In the genomic region with DNA sequence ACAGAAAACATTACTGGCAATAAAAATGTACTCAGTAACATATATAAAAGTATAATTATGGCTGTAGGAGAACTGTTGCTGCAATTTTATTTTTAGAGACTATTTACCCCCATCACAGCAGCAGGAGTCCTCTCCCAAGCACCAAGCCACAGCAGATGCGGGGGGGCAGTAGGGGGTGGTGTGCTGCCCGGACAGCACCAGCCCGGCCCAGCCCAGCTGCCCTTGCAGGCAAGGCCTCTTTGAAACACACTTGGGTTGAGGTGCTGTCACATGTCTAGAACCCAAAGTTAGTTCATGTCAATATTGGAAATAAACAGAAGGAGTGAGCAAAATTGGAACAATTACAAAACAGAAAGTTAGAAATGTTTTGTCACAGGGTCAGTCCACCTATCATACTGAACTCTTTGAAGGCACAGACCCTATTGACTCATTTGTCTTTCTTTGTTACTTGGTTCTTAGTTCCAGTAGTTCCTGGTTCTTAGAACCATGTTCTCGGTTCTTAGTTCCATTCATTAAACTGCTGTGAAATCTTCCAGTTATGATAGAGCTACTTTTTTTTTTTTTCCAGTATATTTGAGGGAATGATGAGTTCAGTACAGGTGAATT, we compare ENCODE assay signal across 22 cellular contexts. TPM values are rescaled to one million over a fixed set of nuclear protein-coding genes. Genes with fewer than 3 reads are reported as not detected.
DNase-seq lines count a peak whose midpoint lies in the region; ATAC-seq lines count a peak whose summit lies in the region.
"Had no signal": no experiment of that assay in that cellular context is flagged by ENCODE, and none has a peak within 500 bp of the region (broad histone marks: within the 10 kb centered on the region; RNA-seq: fewer than 3 reads in every experiment).

No MANE protein-coding gene starts in this region.

- POLR2A ChIA-PET in activated CD4-positive, alpha-beta T cell treated with anti-CD3 and anti-CD28 coated beads for 36 hours (lab: Charles Lee), result no interaction called here

- peak; percentile 69 for ATAC-seq in activated CD4-positive, alpha-beta T cell treated with anti-CD3 and anti-CD28 coated beads for 36 hours
- peak in 1 of 2 donors; percentile 80 for ATAC-seq in activated naive CD4-positive, alpha-beta T cell treated with anti-CD3 and anti-CD28 coated beads, Interleukin-2, amount 50 U/mL, for 72 hours
- ATAC-seq in activated T-helper 17 cell treated with anti-CD3 and anti-CD28 coated beads, Interleukin-2, amount 50 U/mL, for 72 hours (replicated peaks), result peak; percentile 74
- peak; percentile 60 for ATAC-seq in stimulated activated effector memory CD8-positive, alpha-beta T cell treated with anti-CD3 and anti-CD28 coated beads, Interleukin-12 subunit alpha, Interleukin-12 subunit beta, amount 100 ng/mL, for 72 hours
- ATAC-seq in HG02981 (IDR thresholded peaks at IDR 0.05; ENCODE audit: unreplicated experiment), result no peak
- ATAC-seq: GM12878 had no signal

- CTCF ChIA-PET in activated CD4-positive, alpha-beta T cell treated with anti-CD3 and anti-CD28 coated beads for 36 hours (lab: Charles Lee), result interaction anchor here (0.6 kb wide), 1 partner anchor 14 kb away, joined by 3 read pairs; no protein-coding TSS in a partner anchor

- H3K27ac Mint-ChIP-seq in activated CD4-positive, alpha-beta T cell treated with anti-CD3 and anti-CD28 coated beads for 36 hours, result peak overlapping the region; percentile 55
- peak overlapping the region; percentile 22 to 81 for H3K27ac Mint-ChIP-seq in activated naive CD4-positive, alpha-beta T cell treated with anti-CD3 and anti-CD28 coated beads, Interleukin-2, amount 50 U/mL, for 72 hours
- H3K27ac Mint-ChIP-seq in activated T-helper 17 cell treated with anti-CD3 and anti-CD28 coated beads, Interleukin-2, amount 50 U/mL, for 72 hours, result no peak overlapping the region
- peak overlapping the region; percentile 77 for H3K27ac Mint-ChIP-seq in stimulated activated effector memory CD8-positive, alpha-beta T cell treated with anti-CD3 and anti-CD28 coated beads, Interleukin-12 subunit alpha, Interleukin-12 subunit beta, amount 100 ng/mL, for 72 hours
- H3K27ac Mint-ChIP-seq: CD4-positive, alpha-beta T cell had no signal

- H3K27me3 Mint-ChIP-seq in activated CD4-positive, alpha-beta T cell treated with anti-CD3 and anti-CD28 coated beads for 36 hours, result no peaks in the 10 kb centered on the region
- H3K27me3 Mint-ChIP-seq in activated T-helper 17 cell treated with anti-CD3 and anti-CD28 coated beads, Interleukin-2, amount 50 U/mL, for 72 hours, result no peaks in the 10 kb centered on the region
- H3K27me3 Mint-ChIP-seq: CD4-positive, alpha-beta T cell had no signal

- no peak overlapping the region for H3K4me3 Mint-ChIP-seq in activated CD4-positive, alpha-beta T cell treated with anti-CD3 and anti-CD28 coated beads for 36 hours
- no peak overlapping the region for H3K4me3 Mint-ChIP-seq in activated T-helper 17 cell treated with anti-CD3 and anti-CD28 coated beads, Interleukin-2, amount 50 U/mL, for 72 hours
- no peak overlapping the region for H3K4me3 Mint-ChIP-seq in stimulated activated effector memory CD8-positive, alpha-beta T cell treated with anti-CD3 and anti-CD28 coated beads, Interleukin-12 subunit alpha, Interleukin-12 subunit beta, amount 100 ng/mL, for 72 hours
- H3K4me3 Mint-ChIP-seq: CD4-positive, alpha-beta T cell had no signal

- DNase-seq in activated CD4-positive, alpha-beta T cell treated with anti-CD3 and anti-CD28 coated beads for 36 hours, result no peak
- no peak for DNase-seq in activated CD4-positive, alpha-beta T cell treated with anti-CD3 and anti-CD28 coated beads for 1 hour
- DNase-seq in activated naive CD4-positive, alpha-beta T cell treated with anti-CD3 and anti-CD28 coated beads, Interleukin-2, amount 50 U/mL, for 72 hours (ENCODE audit: low spot score in 2 of 2), result no peak
- no peak for DNase-seq in activated naive CD4-positive, alpha-beta T cell treated with anti-CD3 and anti-CD28 coated beads, Interleukin-2, amount 50 U/mL, for 16 hours
- DNase-seq in stimulated activated effector memory CD8-positive, alpha-beta T cell treated with anti-CD3 and anti-CD28 coated beads, Interleukin-12 subunit alpha, Interleukin-12 subunit beta, amount 100 ng/mL, for 72 hours (ENCODE audit: low spot score in 2 of 2), result no peak
- no peak for DNase-seq in NCI-H1048 (lab: John Stamatoyannopoulos, UW)
- DNase-seq: ACHN; CD4-positive, alpha-beta T cell; COR-L47; DMS 273 treated with DMSO at 0.1 percent for 48 hours; DMS79 treated with DMSO at 0.1 percent for 48 hours; IMR-90; NCI-H1105; NCI-H2029 treated with DMSO at 0.1 percent for 48 hours; NCI-H345; NCI-H524; NCI-H774; NK-92 treated with Interleukin-12 subunit alpha and Interleukin-12 subunit beta, amount 100 ng/mL, for 24 hours; SIG-M5 had no signal

- no peaks in the 10 kb centered on the region for H3K9me3 Mint-ChIP-seq in activated CD4-positive, alpha-beta T cell treated with anti-CD3 and anti-CD28 coated beads for 36 hours (ENCODE audit: low read depth)
- H3K9me3 Mint-ChIP-seq in activated naive CD4-positive, alpha-beta T cell treated with anti-CD3 and anti-CD28 coated beads, Interleukin-2, amount 50 U/mL, for 72 hours, result no peaks in the 10 kb centered on the region
- H3K9me3 Mint-ChIP-seq in activated T-helper 17 cell treated with anti-CD3 and anti-CD28 coated beads, Interleukin-2, amount 50 U/mL, for 72 hours, result no peaks in the 10 kb centered on the region
- H3K9me3 Mint-ChIP-seq in stimulated activated effector memory CD8-positive, alpha-beta T cell treated with anti-CD3 and anti-CD28 coated beads, Interleukin-12 subunit alpha, Interleukin-12 subunit beta, amount 100 ng/mL, for 72 hours, result no peaks in the 10 kb centered on the region
- H3K9me3 Mint-ChIP-seq: CD4-positive, alpha-beta T cell had no signal

- intact Hi-C loops in activated CD4-positive, alpha-beta T cell treated with anti-CD3 and anti-CD28 coated beads for 36 hours (cut with DNase I, micrococcal nuclease), result no loop called here

- H3K4me1 Mint-ChIP-seq in activated CD4-positive, alpha-beta T cell treated with anti-CD3 and anti-CD28 coated beads for 36 hours, result no peaks in the 10 kb centered on the region
- no peaks in the 10 kb centered on the region for H3K4me1 Mint-ChIP-seq in activated T-helper 17 cell treated with anti-CD3 and anti-CD28 coated beads, Interleukin-2, amount 50 U/mL, for 72 hours
- H3K4me1 Mint-ChIP-seq in stimulated activated effector memory CD8-positive, alpha-beta T cell treated with anti-CD3 and anti-CD28 coated beads, Interleukin-12 subunit alpha, Interleukin-12 subunit beta, amount 100 ng/mL, for 72 hours, result peaks cover 7% of the 10 kb centered on the region

- H3K36me3 Mint-ChIP-seq in activated CD4-positive, alpha-beta T cell treated with anti-CD3 and anti-CD28 coated beads for 36 hours (ENCODE audit: low read depth), result peaks cover 59% of the 10 kb centered on the region
- H3K36me3 Mint-ChIP-seq in activated naive CD4-positive, alpha-beta T cell treated with anti-CD3 and anti-CD28 coated beads, Interleukin-2, amount 50 U/mL, for 72 hours, result peaks cover 6 to 23% of the 10 kb centered on the region in 2 donors
- peaks cover 99% of the 10 kb centered on the region for H3K36me3 Mint-ChIP-seq in activated T-helper 17 cell treated with anti-CD3 and anti-CD28 coated beads, Interleukin-2, amount 50 U/mL, for 72 hours (ENCODE audit: low read depth)
- peaks cover 100% of the 10 kb centered on the region for H3K36me3 Mint-ChIP-seq in stimulated activated effector memory CD8-positive, alpha-beta T cell treated with anti-CD3 and anti-CD28 coated beads, Interleukin-12 subunit alpha, Interleukin-12 subunit beta, amount 100 ng/mL, for 72 hours

RNA-seq across cellular contexts. Expression of a gene that starts 22.7 kb away (rescaled TPM):
- total RNA-seq in activated CD4-positive, alpha-beta T cell treated with anti-CD3 and anti-CD28 coated beads for 36 hours, result 10 to 100 TPM; 93.7 to 96.2 TPM
- total RNA-seq in activated naive CD4-positive, alpha-beta T cell treated with anti-CD3 and anti-CD28 coated beads, Interleukin-2, amount 50 U/mL, for 72 hours, result 10 to 100 TPM; 86.8 to 90.8 TPM
- total RNA-seq in activated T-helper 17 cell treated with anti-CD3 and anti-CD28 coated beads, Interleukin-2, amount 50 U/mL, for 72 hours, result 10 to 100 TPM; 65.7 to 89.0 TPM

RNA-seq across cellular contexts. Expression of a gene that starts 23.3 kb away (rescaled TPM):
- 10 to 100 TPM; 51.5 to 62.3 TPM for total RNA-seq in activated CD4-positive, alpha-beta T cell treated with anti-CD3 and anti-CD28 coated beads for 36 hours
- total RNA-seq in activated naive CD4-positive, alpha-beta T cell treated with anti-CD3 and anti-CD28 coated beads, Interleukin-2, amount 50 U/mL, for 72 hours, result 10 to 100 TPM; 42.3 to 49.8 TPM
- 10 to 100 TPM; 32.8 to 53.2 TPM for total RNA-seq in activated T-helper 17 cell treated with anti-CD3 and anti-CD28 coated beads, Interleukin-2, amount 50 U/mL, for 72 hours
